2 cellular contexts compared by ENCODE assay signal in the genomic region with DNA sequence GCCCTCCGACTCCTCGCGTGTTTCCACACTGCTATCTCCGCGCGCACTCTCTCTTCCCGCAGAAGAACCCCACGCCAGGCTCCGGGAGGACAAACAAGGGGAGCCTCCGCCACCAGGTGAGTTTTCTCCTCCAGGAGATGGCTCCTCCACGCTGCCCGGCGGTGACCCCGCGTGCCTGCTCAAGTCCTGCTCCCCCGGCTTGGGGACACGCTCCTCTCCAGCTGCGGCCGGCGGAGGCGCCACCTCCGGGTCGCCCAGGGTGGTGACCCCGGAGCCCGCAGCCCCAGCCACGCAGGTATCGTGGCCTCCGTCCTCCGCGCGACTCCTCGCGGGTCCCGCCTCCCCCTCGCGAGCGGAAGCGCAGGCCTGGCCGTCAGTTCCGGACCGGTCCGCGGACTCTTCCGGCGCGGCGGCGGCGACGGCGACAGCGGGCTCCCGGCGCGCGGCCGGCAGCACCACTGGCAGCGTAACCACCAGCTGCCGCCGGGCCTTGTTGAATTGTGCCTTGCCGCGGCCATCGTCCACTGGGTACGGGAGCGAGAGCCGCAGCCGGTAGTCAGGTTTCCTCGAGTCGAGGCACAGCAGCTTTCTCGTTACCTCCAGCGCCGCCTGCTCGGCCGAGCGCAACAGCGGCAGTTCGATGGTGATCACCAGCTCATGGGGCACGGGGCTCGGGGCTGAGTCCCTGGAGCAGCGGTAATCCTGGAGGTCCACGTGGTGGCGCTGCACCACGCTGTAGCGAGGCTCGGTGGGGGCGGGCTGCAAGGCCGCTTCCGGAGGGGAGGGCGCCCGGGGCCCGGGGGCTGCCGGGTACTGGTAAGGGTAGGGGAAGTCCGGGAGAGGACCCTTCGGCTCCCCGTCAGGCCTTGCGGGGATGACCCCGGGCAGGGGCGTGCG.
TF ChIP-seq lines count a peak whose summit lies in the region.

No MANE protein-coding gene starts in this region.

TF ChIP-seq in A549, 52 proteins besides CTCF, POLR2A, EP300 and RAD21:
- peak; percentile 89; the same call in 1 of the 2 replicates for TF ChIP-seq MAZ (IDR thresholded peaks at IDR 0.05; ENCODE audit: borderline replicate concordance, low read depth, low read length)
- no peak for TF ChIP-seq JUNB (IDR thresholded peaks at IDR 0.05)
- 0 out of 2 replicates have a peak, but pooled peaks have one; percentile 12 for TF ChIP-seq TP53 (CRISPR knock-in tag; IDR thresholded peaks at IDR 0.05)
- peak; percentile 5 for TF ChIP-seq ZFP36 (IDR thresholded peaks at IDR 0.05; ENCODE audit: borderline replicate concordance, partially characterized antibody)
- TF ChIP-seq CBX2 (IDR thresholded peaks at IDR 0.05; ENCODE audit: borderline replicate concordance, low read depth) = no peak
- TF ChIP-seq, protein P1, sequence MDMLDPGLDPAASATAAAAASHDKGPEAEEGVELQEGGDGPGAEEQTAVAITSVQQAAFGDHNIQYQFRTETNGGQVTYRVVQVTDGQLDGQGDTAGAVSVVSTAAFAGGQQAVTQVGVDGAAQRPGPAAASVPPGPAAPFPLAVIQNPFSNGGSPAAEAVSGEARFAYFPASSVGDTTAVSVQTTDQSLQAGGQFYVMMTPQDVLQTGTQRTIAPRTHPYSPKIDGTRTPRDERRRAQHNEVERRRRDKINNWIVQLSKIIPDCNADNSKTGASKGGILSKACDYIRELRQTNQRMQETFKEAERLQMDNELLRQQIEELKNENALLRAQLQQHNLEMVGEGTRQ (IDR thresholded peaks at IDR 0.05) = peak; percentile 68
- peak; percentile 55 for TF ChIP-seq PHF8 (IDR thresholded peaks at IDR 0.05; ENCODE audit: borderline replicate concordance, low read depth)
- TF ChIP-seq, protein P2, sequence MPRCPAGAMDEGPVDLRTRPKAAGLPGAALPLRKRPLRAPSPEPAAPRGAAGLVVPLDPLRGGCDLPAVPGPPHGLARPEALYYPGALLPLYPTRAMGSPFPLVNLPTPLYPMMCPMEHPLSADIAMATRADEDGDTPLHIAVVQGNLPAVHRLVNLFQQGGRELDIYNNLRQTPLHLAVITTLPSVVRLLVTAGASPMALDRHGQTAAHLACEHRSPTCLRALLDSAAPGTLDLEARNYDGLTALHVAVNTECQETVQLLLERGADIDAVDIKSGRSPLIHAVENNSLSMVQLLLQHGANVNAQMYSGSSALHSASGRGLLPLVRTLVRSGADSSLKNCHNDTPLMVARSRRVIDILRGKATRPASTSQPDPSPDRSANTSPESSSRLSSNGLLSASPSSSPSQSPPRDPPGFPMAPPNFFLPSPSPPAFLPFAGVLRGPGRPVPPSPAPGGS (IDR thresholded peaks at IDR 0.05) = peak; percentile 55; the same call in 1 of the 3 replicates
- peak; percentile 12; the same call in 1 of the 2 replicates for TF ChIP-seq GATA3 (IDR thresholded peaks at IDR 0.05; ENCODE audit: borderline replicate concordance)
- TF ChIP-seq KDM5A (IDR thresholded peaks at IDR 0.05) = peak; percentile 62; the same call in 1 of the 2 replicates
- TF ChIP-seq, protein P3, sequence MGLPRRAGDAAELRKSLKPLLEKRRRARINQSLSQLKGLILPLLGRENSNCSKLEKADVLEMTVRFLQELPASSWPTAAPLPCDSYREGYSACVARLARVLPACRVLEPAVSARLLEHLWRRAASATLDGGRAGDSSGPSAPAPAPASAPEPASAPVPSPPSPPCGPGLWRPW (IDR thresholded peaks at IDR 0.05) = no peak
- no peak for TF ChIP-seq KDM1A (IDR thresholded peaks at IDR 0.05; ENCODE audit: low read depth)
- TF ChIP-seq, protein P4, sequence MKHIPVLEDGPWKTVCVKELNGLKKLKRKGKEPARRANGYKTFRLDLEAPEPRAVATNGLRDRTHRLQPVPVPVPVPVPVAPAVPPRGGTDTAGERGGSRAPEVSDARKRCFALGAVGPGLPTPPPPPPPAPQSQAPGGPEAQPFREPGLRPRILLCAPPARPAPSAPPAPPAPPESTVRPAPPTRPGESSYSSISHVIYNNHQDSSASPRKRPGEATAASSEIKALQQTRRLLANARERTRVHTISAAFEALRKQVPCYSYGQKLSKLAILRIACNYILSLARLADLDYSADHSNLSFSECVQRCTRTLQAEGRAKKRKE (CRISPR knock-in tag; IDR thresholded peaks at IDR 0.05; ENCODE audit: low read depth) = no peak
- TF ChIP-seq CHD2 (IDR thresholded peaks at IDR 0.05; ENCODE audit: low read length, partially characterized antibody) = peak; percentile 7
- TF ChIP-seq EHF (CRISPR knock-in tag; IDR thresholded peaks at IDR 0.05) = no peak
- TF ChIP-seq TFCP2L1 (CRISPR knock-in tag; IDR thresholded peaks at IDR 0.05) = no peak
- TF ChIP-seq, protein P5, sequence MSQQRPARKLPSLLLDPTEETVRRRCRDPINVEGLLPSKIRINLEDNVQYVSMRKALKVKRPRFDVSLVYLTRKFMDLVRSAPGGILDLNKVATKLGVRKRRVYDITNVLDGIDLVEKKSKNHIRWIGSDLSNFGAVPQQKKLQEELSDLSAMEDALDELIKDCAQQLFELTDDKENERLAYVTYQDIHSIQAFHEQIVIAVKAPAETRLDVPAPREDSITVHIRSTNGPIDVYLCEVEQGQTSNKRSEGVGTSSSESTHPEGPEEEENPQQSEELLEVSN (IDR thresholded peaks at IDR 0.05; ENCODE audit: borderline replicate concordance, low read depth) = peak; percentile 56; the same call in 1 of the 2 replicates
- 0 out of 2 replicates have a peak, but pooled peaks have one; percentile 5 for TF ChIP-seq HDAC2 (IDR thresholded peaks at IDR 0.05)
- TF ChIP-seq NFE2L2 (conservative IDR thresholded peaks at IDR 0.05; ENCODE audit: low read length) = no peak
- TF ChIP-seq SMC3 (IDR thresholded peaks at IDR 0.05) = peak; percentile 61
- TF ChIP-seq JUN (IDR thresholded peaks at IDR 0.05) = peak; percentile 71 to 95
- TF ChIP-seq, protein P6, sequence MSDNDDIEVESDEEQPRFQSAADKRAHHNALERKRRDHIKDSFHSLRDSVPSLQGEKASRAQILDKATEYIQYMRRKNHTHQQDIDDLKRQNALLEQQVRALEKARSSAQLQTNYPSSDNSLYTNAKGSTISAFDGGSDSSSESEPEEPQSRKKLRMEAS (IDR thresholded peaks at IDR 0.05) = peak; percentile 90

TF ChIP-seq in K562, 482 proteins besides CTCF, POLR2A, EP300 and RAD21 (continues in another document):
- peak; percentile 84 for TF ChIP-seq GABPB1 (CRISPR knock-in tag; IDR thresholded peaks at IDR 0.05)
- no peak for TF ChIP-seq EWSR1 (IDR thresholded peaks at IDR 0.05; ENCODE audit: borderline replicate concordance, low read depth, partially characterized antibody)
- no peak for TF ChIP-seq MYBL2 (IDR thresholded peaks at IDR 0.05; ENCODE audit: low read depth)
- 0 out of 2 replicates have a peak, but pooled peaks have one; percentile 56 for TF ChIP-seq MYBL2 (CRISPR knock-in tag; IDR thresholded peaks at IDR 0.05; ENCODE audit: borderline replicate concordance)
- peak in 1 of 2 experiments; percentile 63; a peak in 2 of 4 replicates for TF ChIP-seq HDAC1 (IDR thresholded peaks at IDR 0.05)
- TF ChIP-seq CHD1 (IDR thresholded peaks at IDR 0.05; ENCODE audit: low read length) = peak; percentile 78
- TF ChIP-seq OTX1 (CRISPR knock-in tag; IDR thresholded peaks at IDR 0.05) = no peak
- TF ChIP-seq, protein P7, sequence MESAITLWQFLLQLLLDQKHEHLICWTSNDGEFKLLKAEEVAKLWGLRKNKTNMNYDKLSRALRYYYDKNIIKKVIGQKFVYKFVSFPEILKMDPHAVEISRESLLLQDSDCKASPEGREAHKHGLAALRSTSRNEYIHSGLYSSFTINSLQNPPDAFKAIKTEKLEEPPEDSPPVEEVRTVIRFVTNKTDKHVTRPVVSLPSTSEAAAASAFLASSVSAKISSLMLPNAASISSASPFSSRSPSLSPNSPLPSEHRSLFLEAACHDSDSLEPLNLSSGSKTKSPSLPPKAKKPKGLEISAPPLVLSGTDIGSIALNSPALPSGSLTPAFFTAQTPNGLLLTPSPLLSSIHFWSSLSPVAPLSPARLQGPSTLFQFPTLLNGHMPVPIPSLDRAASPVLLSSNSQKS (CRISPR knock-in tag; IDR thresholded peaks at IDR 0.05) = no peak
- TF ChIP-seq, protein P8, sequence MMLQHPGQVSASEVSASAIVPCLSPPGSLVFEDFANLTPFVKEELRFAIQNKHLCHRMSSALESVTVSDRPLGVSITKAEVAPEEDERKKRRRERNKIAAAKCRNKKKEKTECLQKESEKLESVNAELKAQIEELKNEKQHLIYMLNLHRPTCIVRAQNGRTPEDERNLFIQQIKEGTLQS (IDR thresholded peaks at IDR 0.05) = no peak
- TF ChIP-seq, protein P8 (CRISPR knock-in tag; conservative IDR thresholded peaks at IDR 0.05) = no peak
- TF ChIP-seq NFE2L1 (tag; IDR thresholded peaks at IDR 0.05; ENCODE audit: borderline replicate concordance, low read depth) = no peak
- TF ChIP-seq, protein P9, sequence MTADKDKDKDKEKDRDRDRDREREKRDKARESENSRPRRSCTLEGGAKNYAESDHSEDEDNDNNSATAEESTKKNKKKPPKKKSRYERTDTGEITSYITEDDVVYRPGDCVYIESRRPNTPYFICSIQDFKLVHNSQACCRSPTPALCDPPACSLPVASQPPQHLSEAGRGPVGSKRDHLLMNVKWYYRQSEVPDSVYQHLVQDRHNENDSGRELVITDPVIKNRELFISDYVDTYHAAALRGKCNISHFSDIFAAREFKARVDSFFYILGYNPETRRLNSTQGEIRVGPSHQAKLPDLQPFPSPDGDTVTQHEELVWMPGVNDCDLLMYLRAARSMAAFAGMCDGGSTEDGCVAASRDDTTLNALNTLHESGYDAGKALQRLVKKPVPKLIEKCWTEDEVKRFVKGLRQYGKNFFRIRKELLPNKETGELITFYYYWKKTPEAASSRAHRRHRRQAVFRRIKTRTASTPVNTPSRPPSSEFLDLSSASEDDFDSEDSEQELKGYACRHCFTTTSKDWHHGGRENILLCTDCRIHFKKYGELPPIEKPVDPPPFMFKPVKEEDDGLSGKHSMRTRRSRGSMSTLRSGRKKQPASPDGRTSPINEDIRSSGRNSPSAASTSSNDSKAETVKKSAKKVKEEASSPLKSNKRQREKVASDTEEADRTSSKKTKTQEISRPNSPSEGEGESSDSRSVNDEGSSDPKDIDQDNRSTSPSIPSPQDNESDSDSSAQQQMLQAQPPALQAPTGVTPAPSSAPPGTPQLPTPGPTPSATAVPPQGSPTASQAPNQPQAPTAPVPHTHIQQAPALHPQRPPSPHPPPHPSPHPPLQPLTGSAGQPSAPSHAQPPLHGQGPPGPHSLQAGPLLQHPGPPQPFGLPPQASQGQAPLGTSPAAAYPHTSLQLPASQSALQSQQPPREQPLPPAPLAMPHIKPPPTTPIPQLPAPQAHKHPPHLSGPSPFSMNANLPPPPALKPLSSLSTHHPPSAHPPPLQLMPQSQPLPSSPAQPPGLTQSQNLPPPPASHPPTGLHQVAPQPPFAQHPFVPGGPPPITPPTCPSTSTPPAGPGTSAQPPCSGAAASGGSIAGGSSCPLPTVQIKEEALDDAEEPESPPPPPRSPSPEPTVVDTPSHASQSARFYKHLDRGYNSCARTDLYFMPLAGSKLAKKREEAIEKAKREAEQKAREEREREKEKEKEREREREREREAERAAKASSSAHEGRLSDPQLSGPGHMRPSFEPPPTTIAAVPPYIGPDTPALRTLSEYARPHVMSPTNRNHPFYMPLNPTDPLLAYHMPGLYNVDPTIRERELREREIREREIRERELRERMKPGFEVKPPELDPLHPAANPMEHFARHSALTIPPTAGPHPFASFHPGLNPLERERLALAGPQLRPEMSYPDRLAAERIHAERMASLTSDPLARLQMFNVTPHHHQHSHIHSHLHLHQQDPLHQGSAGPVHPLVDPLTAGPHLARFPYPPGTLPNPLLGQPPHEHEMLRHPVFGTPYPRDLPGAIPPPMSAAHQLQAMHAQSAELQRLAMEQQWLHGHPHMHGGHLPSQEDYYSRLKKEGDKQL (CRISPR knock-in tag; IDR thresholded peaks at IDR 0.05; ENCODE audit: borderline replicate concordance) = 0 out of 2 replicates have a peak, but pooled peaks have one; percentile 15
- TF ChIP-seq L3MBTL2 (IDR thresholded peaks at IDR 0.05) = peak; percentile 67; the same call in 1 of the 2 replicates
- no peak for TF ChIP-seq KLF13 (tag; IDR thresholded peaks at IDR 0.05; ENCODE audit: borderline replicate concordance, low read depth)
- TF ChIP-seq, protein P10, sequence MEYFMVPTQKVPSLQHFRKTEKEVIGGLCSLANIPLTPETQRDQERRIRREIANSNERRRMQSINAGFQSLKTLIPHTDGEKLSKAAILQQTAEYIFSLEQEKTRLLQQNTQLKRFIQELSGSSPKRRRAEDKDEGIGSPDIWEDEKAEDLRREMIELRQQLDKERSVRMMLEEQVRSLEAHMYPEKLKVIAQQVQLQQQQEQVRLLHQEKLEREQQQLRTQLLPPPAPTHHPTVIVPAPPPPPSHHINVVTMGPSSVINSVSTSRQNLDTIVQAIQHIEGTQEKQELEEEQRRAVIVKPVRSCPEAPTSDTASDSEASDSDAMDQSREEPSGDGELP (CRISPR knock-in tag; IDR thresholded peaks at IDR 0.05; ENCODE audit: borderline replicate concordance) = peak; percentile 77
- TF ChIP-seq, protein P11, sequence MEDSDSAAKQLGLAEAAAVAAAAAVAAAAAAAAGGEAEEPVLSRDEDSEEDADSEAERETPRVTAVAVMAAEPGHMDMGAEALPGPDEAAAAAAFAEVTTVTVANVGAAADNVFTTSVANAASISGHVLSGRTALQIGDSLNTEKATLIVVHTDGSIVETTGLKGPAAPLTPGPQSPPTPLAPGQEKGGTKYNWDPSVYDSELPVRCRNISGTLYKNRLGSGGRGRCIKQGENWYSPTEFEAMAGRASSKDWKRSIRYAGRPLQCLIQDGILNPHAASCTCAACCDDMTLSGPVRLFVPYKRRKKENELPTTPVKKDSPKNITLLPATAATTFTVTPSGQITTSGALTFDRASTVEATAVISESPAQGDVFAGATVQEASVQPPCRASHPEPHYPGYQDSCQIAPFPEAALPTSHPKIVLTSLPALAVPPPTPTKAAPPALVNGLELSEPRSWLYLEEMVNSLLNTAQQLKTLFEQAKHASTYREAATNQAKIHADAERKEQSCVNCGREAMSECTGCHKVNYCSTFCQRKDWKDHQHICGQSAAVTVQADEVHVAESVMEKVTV (CRISPR knock-in tag; IDR thresholded peaks at IDR 0.05) = 0 out of 2 replicates have a peak, but pooled peaks have one; percentile 29
- TF ChIP-seq ZNF143 (CRISPR knock-in tag; IDR thresholded peaks at IDR 0.05) = 0 out of 2 replicates have a peak, but pooled peaks have one; percentile 61
- peak; percentile 85; the same call in 1 of the 2 replicates for TF ChIP-seq KAT7 (CRISPR knock-in tag; IDR thresholded peaks at IDR 0.05; ENCODE audit: borderline replicate concordance)
- TF ChIP-seq EP400 (IDR thresholded peaks at IDR 0.05) = peak; percentile 89
